9 cellular contexts compared by ENCODE assay signal in the genomic region with DNA sequence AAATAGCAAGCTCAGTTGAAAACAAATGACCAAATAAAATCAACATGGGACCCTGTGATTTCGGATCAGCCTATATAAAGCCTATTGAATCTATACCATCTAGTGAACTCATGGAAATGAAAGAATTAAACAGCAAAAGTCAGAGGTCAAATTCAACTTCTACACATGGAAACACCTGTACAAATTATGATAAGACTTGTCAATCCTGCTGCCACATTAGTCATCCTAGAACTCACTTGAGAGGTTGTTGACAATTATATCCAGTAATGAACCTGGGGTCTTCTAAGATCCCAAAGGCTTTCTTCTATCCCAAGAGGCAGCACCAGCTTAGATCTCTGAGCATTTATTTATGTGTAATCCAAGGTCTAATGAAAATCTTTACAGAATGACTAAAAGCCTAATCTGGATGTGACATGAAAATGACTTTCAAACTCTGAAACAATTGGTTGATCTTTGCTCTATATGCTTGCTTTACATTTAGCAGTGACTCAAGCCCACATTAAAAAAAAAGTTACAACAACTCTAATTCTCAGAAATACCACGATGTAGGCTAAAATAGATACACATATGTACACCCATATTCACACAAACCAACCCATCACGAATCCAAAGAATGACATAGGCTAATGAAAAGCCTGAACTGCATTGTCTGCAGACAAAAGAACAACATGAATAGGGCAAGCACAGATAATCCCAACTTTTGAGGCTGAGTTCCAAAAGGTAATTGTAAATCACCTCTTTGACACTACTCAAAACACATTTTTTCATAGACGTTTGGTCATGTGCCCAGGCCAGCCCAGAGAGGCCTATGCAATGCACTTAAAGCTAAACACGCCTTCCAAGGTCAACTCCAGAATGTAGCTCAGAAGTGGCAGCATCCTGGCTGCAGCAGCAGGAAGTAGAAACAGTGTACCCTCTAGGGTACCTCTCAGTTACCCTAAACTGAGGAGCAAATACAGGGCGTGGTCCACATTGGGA. TPM values are rescaled to one million over a fixed set of nuclear protein-coding genes. Genes with fewer than 3 reads are reported as not detected.
DNase-seq lines count a peak whose midpoint lies in the region; ATAC-seq and TF ChIP-seq lines count a peak whose summit lies in the region.
"Had no signal": no experiment of that assay in that cellular context is flagged by ENCODE, and none has a peak within 500 bp of the region (broad histone marks: within the 10 kb centered on the region; RNA-seq: fewer than 3 reads in every experiment).

No MANE protein-coding gene starts in this region.

- H3K9me3 ChIP-seq in GM23248 (ENCODE audit: low read depth) (no peaks in the 10 kb centered on the region), tibial artery (no peaks in the 10 kb centered on the region)

- H3K27me3 ChIP-seq in GM23248 (replicated peaks; ENCODE audit: insufficient read depth) (no peaks in the 10 kb centered on the region), tibial artery (no peaks in the 10 kb centered on the region)
- H3K27me3 ChIP-seq: dorsolateral prefrontal cortex had no signal

- in situ Hi-C loops in GM23248 (cut with MboI), result no loop called here

- ATAC-seq in left colon, result peak; percentile 55

- H4K20me1 ChIP-seq in GM23248 (ENCODE audit: insufficient read depth), result no peaks in the 10 kb centered on the region

- H3K4me3 ChIP-seq in GM23248 (no peak overlapping the region), tibial artery (no peak overlapping the region)
- H3K4me3 ChIP-seq: dorsolateral prefrontal cortex had no signal

- no peak for TF ChIP-seq CTCF in tibial artery (IDR thresholded peaks at IDR 0.05)

- no peaks in the 10 kb centered on the region for H3K9me2 ChIP-seq in GM23248 (ENCODE audit: insufficient read depth)

- peak; percentile 43 for DNase-seq in DMS153 treated with DMSO at 0.1 percent for 48 hours (lab: John Stamatoyannopoulos, UW; ENCODE audit: unreplicated experiment)
- no peak for DNase-seq in GM23248
- peak; percentile 13 for DNase-seq in UCSD-AML1 (lab: John Stamatoyannopoulos, UW; ENCODE audit: unreplicated experiment)
- no peak for DNase-seq in left colon
- DNase-seq in tibial artery, result no peak
- DNase-seq in NCI-H2107 (lab: John Stamatoyannopoulos, UW), result no peak
- DNase-seq in NCI-H128 (lab: John Stamatoyannopoulos, UW; ENCODE audit: unreplicated experiment), result no peak
- DNase-seq: dorsolateral prefrontal cortex, naive B cell had no signal

- H3K4me2 ChIP-seq in GM23248 (ENCODE audit: unreplicated experiment), result peak overlapping the region; percentile 65

- H3K27ac ChIP-seq in GM23248 (no peak overlapping the region), tibial artery (no peak overlapping the region)

- H2AFZ ChIP-seq in GM23248, result no peak overlapping the region

- H3F3A ChIP-seq in GM23248 (ENCODE audit: insufficient read depth), result peaks cover 34% of the 10 kb centered on the region

- H3K9ac ChIP-seq in GM23248, result no peak overlapping the region

- intact Hi-C loops in left colon (cut with DNase I, micrococcal nuclease) (no loop called here), tibial artery (cut with DNase I; ENCODE audit: low total_unique reads) (no loop called here)

- 64 to 70% methylated on average over 6 of the region's 6 CpGs for WGBS in GM23248 (ENCODE audit: low coverage in 1 of 2, low lambda C conversion rate in 2 of 2, missing lambda C conversion rate in 2 of 2), 2 experiments

- no peaks in the 10 kb centered on the region for H3K36me3 ChIP-seq in GM23248 (ENCODE audit: low read depth)
- H3K36me3 ChIP-seq in tibial artery, result no peaks in the 10 kb centered on the region

- peaks cover 98% of the 10 kb centered on the region for H3K79me2 ChIP-seq in GM23248 (ENCODE audit: insufficient read depth)

- peaks cover 59% of the 10 kb centered on the region for H3K4me1 ChIP-seq in GM23248 (ENCODE audit: insufficient read depth)
- no peaks in the 10 kb centered on the region for H3K4me1 ChIP-seq in tibial artery

RNA-seq across cellular contexts. Expression of gene OSBPL3, which starts 59.0 kb away (rescaled TPM):
- total RNA-seq in GM23248 (2014; rRNA removed; shearing (Covaris generic)), result 25.8 and 28.2 TPM in 2 replicates
- 21.8 and 24.2 TPM in 2 replicates for polyA plus RNA-seq in GM23248 (2016; fragmentation: Nextera tagmentation; extraction: Ambion mirVana)
- 10 to 100 TPM; 11.0 to 13.2 TPM for total RNA-seq in left colon

Comparison
In these comparisons a context has a peak if more than half of its experiments do, and no peak if none do; other contexts are left out.
1. DNase-seq: peak in DMS153 treated with DMSO at 0.1 percent for 48 hours (single experiment) and UCSD-AML1 (single experiment); none in GM23248 (single experiment), left colon (0 of 2), tibial artery (0 of 2), NCI-H2107 (single experiment) and NCI-H128 (single experiment).